In genomic region chr1:89865498-89866385, GRCh38 we compare ENCODE assay signal across 1 cellular context.
TF ChIP-seq lines count a peak whose summit lies in the region.

No MANE protein-coding gene starts in this region.

TF ChIP-seq in IMR-90, 13 proteins besides CTCF, POLR2A, EP300 and RAD21 (continued from another document):
- no peak for TF ChIP-seq USF2 (IDR thresholded peaks at IDR 0.05; ENCODE audit: low read depth, low read length)
